ENCODE assay signal across 22 cellular contexts in genomic region chr22:35342390-35342789, GRCh38.
"Had no signal": no experiment of that assay in that cellular context is flagged by ENCODE, and none has a peak within 500 bp of the region (broad histone marks: within the 10 kb centered on the region; RNA-seq: fewer than 3 reads in every experiment).

No MANE protein-coding gene starts in this region.

- H3K4me1 ChIP-seq: ascending aorta, gastroesophageal sphincter, heart right ventricle, left ventricle myocardium inferior, transverse colon, vagina had no signal

- H2AFZ ChIP-seq: parathyroid adenoma had no signal

- H3K4me2 ChIP-seq: smooth muscle cell had no signal

- H3K4me1 Mint-ChIP-seq: stimulated activated naive CD8-positive, alpha-beta T cell treated with anti-CD3 and anti-CD28 coated beads, Interleukin-15, amount 100 ng/mL, for 72 hours had no signal

- H3K9me3 ChIP-seq: ascending aorta, gastroesophageal sphincter, heart right ventricle, left ventricle myocardium inferior, suprapubic skin, transverse colon, vagina had no signal

- H3K27ac ChIP-seq: ascending aorta, gastroesophageal sphincter, heart right ventricle, left ventricle myocardium inferior, parathyroid adenoma, suprapubic skin, transverse colon, vagina had no signal

- H3K79me2 ChIP-seq: parathyroid adenoma had no signal

- H3K9ac ChIP-seq: parathyroid adenoma had no signal

- H3K27me3 ChIP-seq: ascending aorta, gastroesophageal sphincter, heart right ventricle, suprapubic skin, transverse colon, vagina had no signal

- H3K27ac Mint-ChIP-seq: stimulated activated naive CD8-positive, alpha-beta T cell treated with anti-CD3 and anti-CD28 coated beads, Interleukin-15, amount 100 ng/mL, for 72 hours had no signal

- ATAC-seq: esophagus mucosa; gastroesophageal sphincter; heart right ventricle; sciatic nerve; stimulated activated naive CD8-positive, alpha-beta T cell treated with anti-CD3 and anti-CD28 coated beads, Interleukin-15, amount 100 ng/mL, for 72 hours had no signal

- H3K27me3 Mint-ChIP-seq: stimulated activated naive CD8-positive, alpha-beta T cell treated with anti-CD3 and anti-CD28 coated beads, Interleukin-15, amount 100 ng/mL, for 72 hours had no signal

- DNase-seq: activated CD4-positive, alpha-beta T cell treated with anti-CD3 and anti-CD28 coated beads, Interleukin-2, amount 50 U/mL, for 1 hour; activated CD8-positive, alpha-beta memory T cell treated with anti-CD3 and anti-CD28 coated beads for 24 hours; activated CD8-positive, alpha-beta memory T cell treated with anti-CD3 and anti-CD28 coated beads, Interleukin-2, amount 50 U/mL, for 48 hours; activated naive CD4-positive, alpha-beta T cell; cortex of kidney; effector CD4-positive, alpha-beta T cell; heart right ventricle; kidney glomerular epithelial cell; left ventricle myocardium inferior; mammary epithelial cell; stimulated activated CD4-positive, alpha-beta T cell treated with anti-CD3 and anti-CD28 coated beads, Interleukin-4, amount 100 ng/mL, for 1 hour; stimulated activated naive CD8-positive, alpha-beta T cell treated with anti-CD3 and anti-CD28 coated beads, Interleukin-15, amount 100 ng/mL, for 72 hours; T1000; transverse colon had no signal

- H3K9me3 Mint-ChIP-seq: stimulated activated naive CD8-positive, alpha-beta T cell treated with anti-CD3 and anti-CD28 coated beads, Interleukin-15, amount 100 ng/mL, for 72 hours had no signal

- H3K4me3 ChIP-seq: ascending aorta, gastroesophageal sphincter, heart right ventricle, left ventricle myocardium inferior, smooth muscle cell, suprapubic skin, transverse colon, vagina had no signal

- H3K4me3 Mint-ChIP-seq: stimulated activated naive CD8-positive, alpha-beta T cell treated with anti-CD3 and anti-CD28 coated beads, Interleukin-15, amount 100 ng/mL, for 72 hours had no signal
